Comparison of ENCODE assay signal across 9 cellular contexts in genomic region chr16:48526058-48526957, GRCh38.
DNase-seq lines count a peak whose midpoint lies in the region; ATAC-seq and TF ChIP-seq lines count a peak whose summit lies in the region.
"Had no signal": no experiment of that assay in that cellular context is flagged by ENCODE, and none has a peak within 500 bp of the region (broad histone marks: within the 10 kb centered on the region; RNA-seq: fewer than 3 reads in every experiment).

No MANE protein-coding gene starts in this region.

- H3K79me2 ChIP-seq in MM.1S (ENCODE audit: low read length) = no peaks in the 10 kb centered on the region

- H3F3A ChIP-seq in MM.1S (ENCODE audit: insufficient read depth, low read length) = no peaks in the 10 kb centered on the region

- H3K9me3 ChIP-seq in CD4-positive, CD25-positive, alpha-beta regulatory T cell (ENCODE audit: control insufficient read depth in 2 of 2, low read length in 2 of 2) = no peaks in the 10 kb centered on the region
- no peaks in the 10 kb centered on the region for H3K9me3 ChIP-seq in MM.1S (replicated peaks; ENCODE audit: insufficient read depth, low read length)

- H4K20me1 ChIP-seq in MM.1S (ENCODE audit: insufficient read depth, low read length) = no peaks in the 10 kb centered on the region

- peak in 1 of 3 donors; percentile 61 for DNase-seq in CD4-positive, CD25-positive, alpha-beta regulatory T cell
- DNase-seq in MM.1S (peak; percentile 51), osteocyte (ENCODE audit: extremely low spot score, unreplicated experiment) (no peak), amniotic stem cell (lab: John Stamatoyannopoulos, UW) (no peak), hypothalamus (lab: John Stamatoyannopoulos, UW) (no peak)
- DNase-seq in activated naive CD8-positive, alpha-beta T cell treated with anti-CD3 and anti-CD28 coated beads, Interleukin-2, amount 10 ng/mL, durations not matched to agents 7 days and 5 days = no peak

- no peaks in the 10 kb centered on the region for H3K4me1 Mint-ChIP-seq in CD4-positive, CD25-positive, alpha-beta regulatory T cell
- H3K4me1 Mint-ChIP-seq in activated naive CD8-positive, alpha-beta T cell treated with anti-CD3 and anti-CD28 coated beads, Interleukin-2, amount 10 ng/mL, durations not matched to agents 7 days and 5 days = peaks cover 6% of the 10 kb centered on the region
- peaks cover 6% of the 10 kb centered on the region for H3K4me1 Mint-ChIP-seq in osteocyte (ENCODE audit: unreplicated experiment)

- H3K36me3 ChIP-seq in CD4-positive, CD25-positive, alpha-beta regulatory T cell (ENCODE audit: control insufficient read depth, insufficient read depth, low read length) = no peaks in the 10 kb centered on the region
- H3K36me3 ChIP-seq in MM.1S (replicated peaks; ENCODE audit: insufficient read depth, low read length) = no peaks in the 10 kb centered on the region

- H2AFZ ChIP-seq in MM.1S (ENCODE audit: low read length) = peak overlapping the region; percentile 61

- H3K27me3 Mint-ChIP-seq in CD4-positive, CD25-positive, alpha-beta regulatory T cell = peaks cover 9% of the 10 kb centered on the region
- H3K27me3 Mint-ChIP-seq in activated naive CD8-positive, alpha-beta T cell treated with anti-CD3 and anti-CD28 coated beads, Interleukin-2, amount 10 ng/mL, durations not matched to agents 7 days and 5 days = no peaks in the 10 kb centered on the region
- no peaks in the 10 kb centered on the region for H3K27me3 Mint-ChIP-seq in osteocyte (ENCODE audit: unreplicated experiment)
- H3K27me3 Mint-ChIP-seq: IgD-negative memory B cell had no signal

- peaks cover 0 to 5% (median 0%) of the 10 kb centered on the region in 7 donors for H3K9me3 Mint-ChIP-seq in CD4-positive, CD25-positive, alpha-beta regulatory T cell
- H3K9me3 Mint-ChIP-seq in activated naive CD8-positive, alpha-beta T cell treated with anti-CD3 and anti-CD28 coated beads, Interleukin-2, amount 10 ng/mL, durations not matched to agents 7 days and 5 days = peaks cover 4% of the 10 kb centered on the region
- H3K9me3 Mint-ChIP-seq in osteocyte (ENCODE audit: unreplicated experiment) = no peaks in the 10 kb centered on the region
- H3K9me3 Mint-ChIP-seq: IgD-negative memory B cell had no signal

- H3K4me1 ChIP-seq in CD4-positive, CD25-positive, alpha-beta regulatory T cell (ENCODE audit: control insufficient read depth, insufficient read depth, low read length, poor library complexity, severe bottlenecking) = no peaks in the 10 kb centered on the region
- peaks cover 11% of the 10 kb centered on the region; the same call in 1 of the 2 replicates for H3K4me1 ChIP-seq in MM.1S (ENCODE audit: low read length)

- TF ChIP-seq CTCF in MM.1S (IDR thresholded peaks at IDR 0.05; ENCODE audit: low read length) = peak; percentile 68
- peak; percentile 27 for TF ChIP-seq CTCF in osteocyte (IDR thresholded peaks at IDR 0.05)

- H3K27ac ChIP-seq in CD4-positive, CD25-positive, alpha-beta regulatory T cell (ENCODE audit: insufficient read depth, low read length, poor library complexity, severe bottlenecking) = no peak overlapping the region
- no peak overlapping the region for H3K27ac ChIP-seq in MM.1S (ENCODE audit: low read length)

- H3K4me2 ChIP-seq in MM.1S (ENCODE audit: low read depth, low read length) = no peak overlapping the region

- H3K27ac Mint-ChIP-seq in CD4-positive, CD25-positive, alpha-beta regulatory T cell = no peak overlapping the region
- no peak overlapping the region for H3K27ac Mint-ChIP-seq in activated naive CD8-positive, alpha-beta T cell treated with anti-CD3 and anti-CD28 coated beads, Interleukin-2, amount 10 ng/mL, durations not matched to agents 7 days and 5 days
- H3K27ac Mint-ChIP-seq in osteocyte (ENCODE audit: unreplicated experiment) = no peak overlapping the region
- H3K27ac Mint-ChIP-seq: IgD-negative memory B cell had no signal

- POLR2A ChIA-PET in activated naive CD8-positive, alpha-beta T cell treated with anti-CD3 and anti-CD28 coated beads, Interleukin-2, amount 10 ng/mL, durations not matched to agents 7 days and 5 days (lab: Charles Lee) = no interaction called here

- H3K4me3 ChIP-seq in CD4-positive, CD25-positive, alpha-beta regulatory T cell (ENCODE audit: low read depth, low read length) = no peak overlapping the region
- no peak overlapping the region for H3K4me3 ChIP-seq in MM.1S (ENCODE audit: low read length)

- no peaks in the 10 kb centered on the region for H3K36me3 Mint-ChIP-seq in CD4-positive, CD25-positive, alpha-beta regulatory T cell
- H3K36me3 Mint-ChIP-seq in activated naive CD8-positive, alpha-beta T cell treated with anti-CD3 and anti-CD28 coated beads, Interleukin-2, amount 10 ng/mL, durations not matched to agents 7 days and 5 days = peaks cover 6% of the 10 kb centered on the region
- H3K36me3 Mint-ChIP-seq in osteocyte (ENCODE audit: unreplicated experiment) = no peaks in the 10 kb centered on the region
- H3K36me3 Mint-ChIP-seq: IgD-negative memory B cell had no signal

- H3K4me3 Mint-ChIP-seq in CD4-positive, CD25-positive, alpha-beta regulatory T cell = no peak overlapping the region
- H3K4me3 Mint-ChIP-seq in activated naive CD8-positive, alpha-beta T cell treated with anti-CD3 and anti-CD28 coated beads, Interleukin-2, amount 10 ng/mL, durations not matched to agents 7 days and 5 days = no peak overlapping the region
- H3K4me3 Mint-ChIP-seq in osteocyte (ENCODE audit: unreplicated experiment) = no peak overlapping the region

- ATAC-seq in CD4-positive, CD25-positive, alpha-beta regulatory T cell (ENCODE audit: low read depth in 2 of 2) = peak; percentile 40 to 54
- ATAC-seq in GM19035 (IDR thresholded peaks at IDR 0.05; ENCODE audit: unreplicated experiment) (peak; percentile 60), GM19397 (IDR thresholded peaks at IDR 0.05; ENCODE audit: unreplicated experiment) (no peak)
- peak; percentile 67 for ATAC-seq in activated naive CD8-positive, alpha-beta T cell treated with anti-CD3 and anti-CD28 coated beads, Interleukin-2, amount 10 ng/mL, durations not matched to agents 7 days and 5 days (ENCODE audit: low read depth)

- H3K9me2 ChIP-seq in MM.1S (replicated peaks; ENCODE audit: insufficient read depth, low read length) = no peaks in the 10 kb centered on the region

- no peak overlapping the region for H3K9ac ChIP-seq in MM.1S (ENCODE audit: low read length)

- no peaks in the 10 kb centered on the region for H3K27me3 ChIP-seq in CD4-positive, CD25-positive, alpha-beta regulatory T cell (ENCODE audit: control insufficient read depth, insufficient read depth, low read length)
- H3K27me3 ChIP-seq in MM.1S (replicated peaks; ENCODE audit: insufficient read depth, low read length) = no peaks in the 10 kb centered on the region
